35 cellular contexts compared by ENCODE assay signal in the genomic region with DNA sequence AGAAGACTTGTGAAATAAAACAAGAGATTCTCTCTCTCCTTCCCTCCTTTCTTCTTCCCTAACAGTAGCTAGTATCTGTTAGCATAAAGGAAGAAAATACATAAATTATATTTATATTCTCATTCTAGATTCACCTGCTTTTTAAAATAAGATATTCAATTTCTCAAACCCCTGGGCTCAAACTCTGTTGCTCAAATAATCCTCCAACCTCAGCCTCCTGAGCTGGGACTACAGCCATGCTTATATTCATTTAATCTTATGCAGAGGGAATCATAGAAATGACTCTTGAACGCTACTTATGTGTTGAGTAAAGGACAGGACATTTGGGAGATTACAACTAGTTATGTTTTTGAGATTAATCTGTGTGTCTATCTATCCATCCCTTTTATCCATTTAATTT. TPM values are rescaled to one million over a fixed set of nuclear protein-coding genes. Genes with fewer than 3 reads are reported as not detected.
"Had no signal": no experiment of that assay in that cellular context is flagged by ENCODE, and none has a peak within 500 bp of the region (broad histone marks: within the 10 kb centered on the region; RNA-seq: fewer than 3 reads in every experiment).

No MANE protein-coding gene starts in this region.

- H3K9me3 ChIP-seq: MG63 had no signal

- H3K36me3 ChIP-seq: MG63 had no signal

- H3K4me3 ChIP-seq: MG63 had no signal

- DNase-seq: Karpas-422, Kasumi-1, MG63, MM.1S, MV-4-11, NCI-H1048, NCI-H1092, NCI-H1092 treated with DMSO at 0.1 percent for 48 hours, NCI-H1105, NCI-H1105 treated with DMSO at 0.1 percent for 48 hours, NCI-H1417, NCI-H1417 treated with DMSO at 0.1 percent for 48 hours, NCI-H1436, NCI-H1436 treated with DMSO at 0.1 percent for 48 hours, NCI-H146, NCI-H1694, NCI-H1694 treated with DMSO at 0.1 percent for 48 hours, NCI-H187, NCI-H187 treated with DMSO at 0.1 percent for 48 hours, NCI-H1930, NCI-H2029, NCI-H2029 treated with DMSO at 0.1 percent for 48 hours, NCI-H2081, NCI-H2081 treated with DMSO at 0.1 percent for 48 hours, NCI-H2107, NCI-H2171, NCI-H2171 treated with DMSO at 0.1 percent for 48 hours, NCI-H2227 treated with DMSO at 0.1 percent for 48 hours, NCI-H226, NCI-H345, NCI-H446, NCI-H446 treated with DMSO at 0.1 percent for 48 hours, NCI-H510A, NCI-H510A treated with DMSO at 0.1 percent for 48 hours had no signal

RNA-seq across cellular contexts. Expression of gene GPC5, which starts 56.2 kb away (rescaled TPM):
- total RNA-seq: MCF 10A had no signal
